8 cellular contexts compared by ENCODE assay signal in the genomic region with DNA sequence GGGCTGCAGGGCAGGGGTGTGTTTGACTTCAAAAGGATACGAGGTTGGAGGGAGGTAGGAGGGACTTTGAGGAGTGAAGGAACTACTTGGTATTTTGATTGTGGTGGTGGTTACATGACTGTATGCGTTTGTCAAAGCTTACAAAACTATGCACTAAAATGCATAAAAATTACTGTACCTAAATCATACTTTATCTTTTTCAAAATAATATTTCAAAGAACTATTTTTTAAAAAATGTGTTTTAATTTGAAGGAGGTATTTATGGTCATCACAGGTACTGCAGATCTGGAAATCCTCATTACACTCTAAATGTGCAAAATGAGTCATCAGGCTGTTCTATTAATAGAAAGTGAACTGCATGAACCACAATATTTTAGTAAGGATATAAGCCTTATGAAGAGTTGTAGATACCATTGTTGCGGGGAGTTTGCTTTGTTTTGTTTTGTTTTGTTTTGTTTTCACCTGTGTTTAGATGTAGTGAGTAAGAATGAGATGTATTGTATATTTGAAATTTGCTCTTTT.
DNase-seq lines count a peak whose midpoint lies in the region; ATAC-seq and TF ChIP-seq lines count a peak whose summit lies in the region.

No MANE protein-coding gene starts in this region.

- H3K9me3 ChIP-seq in left lung, result peaks cover 0 to 2% of the 10 kb centered on the region in 2 donors

- ATAC-seq in GM19395 (IDR thresholded peaks at IDR 0.05; ENCODE audit: unreplicated experiment) (peak; percentile 81), HG03520 (IDR thresholded peaks at IDR 0.05; ENCODE audit: unreplicated experiment) (peak; percentile 87), left lung (peak; percentile 92)

- H3K4me3 ChIP-seq in left lung, result no peak overlapping the region

- intact Hi-C loops in left lung (cut with DNase I), result no loop called here

- DNase-seq in AML-193 (lab: John Stamatoyannopoulos, UW), result peak; percentile 5 to 17
- DNase-seq in amniotic stem cell (lab: John Stamatoyannopoulos, UW), result peak; percentile 41
- DNase-seq in left lung, result no peak
- no peak for DNase-seq in NCI-H1694 treated with DMSO at 0.1 percent for 48 hours (lab: John Stamatoyannopoulos, UW)
- DNase-seq in NCI-H526 treated with DMSO at 0.1 percent for 48 hours (lab: John Stamatoyannopoulos, UW), result no peak
- no peak for DNase-seq in SK-N-DZ (ENCODE audit: low spot score)

- H3K27ac ChIP-seq in left lung, result no peak overlapping the region

- TF ChIP-seq CTCF in left lung (IDR thresholded peaks at IDR 0.05), result peak in 1 of 2 donors; percentile 39

- no peaks in the 10 kb centered on the region for H3K36me3 ChIP-seq in left lung

- H3K4me1 ChIP-seq in left lung, result peaks cover 0 to 9% of the 10 kb centered on the region in 2 donors

- no peaks in the 10 kb centered on the region for H3K27me3 ChIP-seq in left lung

Comparison
In these comparisons a context has a peak if more than half of its experiments do, and no peak if none do; other contexts are left out.
1. DNase-seq: peak in AML-193 (2 of 2) and amniotic stem cell (single experiment); none in left lung (0 of 2), NCI-H1694 treated with DMSO at 0.1 percent for 48 hours (single experiment), NCI-H526 treated with DMSO at 0.1 percent for 48 hours (single experiment) and SK-N-DZ (single experiment).
2. Peak in every context shown above with its lines, with median percentiles within 50 percentile points of each other: ATAC-seq.